1 cellular context compared by ENCODE assay signal in genomic region chr5:35908266-35908665, GRCh38.
TF ChIP-seq lines count a peak whose summit lies in the region.

No MANE protein-coding gene starts in this region.

TF ChIP-seq in WTC11, 78 proteins besides CTCF, POLR2A, EP300 and RAD21 (continued from another document):
- TF ChIP-seq AFF4 (CRISPR knock-in tag; IDR thresholded peaks at IDR 0.05; ENCODE audit: borderline replicate concordance) (no peak), ZBTB43 (CRISPR knock-in tag; IDR thresholded peaks at IDR 0.05) (no peak), TEAD4 (CRISPR knock-in tag; IDR thresholded peaks at IDR 0.05) (no peak), GTF2I (CRISPR knock-in tag; conservative IDR thresholded peaks at IDR 0.05) (no peak), NR2C2 (CRISPR knock-in tag; IDR thresholded peaks at IDR 0.05) (no peak), CDX4 (CRISPR knock-in tag; IDR thresholded peaks at IDR 0.05; ENCODE audit: borderline replicate concordance) (no peak), ZNF121 (CRISPR knock-in tag; IDR thresholded peaks at IDR 0.05) (no peak), ZNF423 (CRISPR knock-in tag; IDR thresholded peaks at IDR 0.05) (no peak), HMGA2 (CRISPR knock-in tag; IDR thresholded peaks at IDR 0.05) (no peak)
